13 cellular contexts compared by ENCODE assay signal in the genomic region with DNA sequence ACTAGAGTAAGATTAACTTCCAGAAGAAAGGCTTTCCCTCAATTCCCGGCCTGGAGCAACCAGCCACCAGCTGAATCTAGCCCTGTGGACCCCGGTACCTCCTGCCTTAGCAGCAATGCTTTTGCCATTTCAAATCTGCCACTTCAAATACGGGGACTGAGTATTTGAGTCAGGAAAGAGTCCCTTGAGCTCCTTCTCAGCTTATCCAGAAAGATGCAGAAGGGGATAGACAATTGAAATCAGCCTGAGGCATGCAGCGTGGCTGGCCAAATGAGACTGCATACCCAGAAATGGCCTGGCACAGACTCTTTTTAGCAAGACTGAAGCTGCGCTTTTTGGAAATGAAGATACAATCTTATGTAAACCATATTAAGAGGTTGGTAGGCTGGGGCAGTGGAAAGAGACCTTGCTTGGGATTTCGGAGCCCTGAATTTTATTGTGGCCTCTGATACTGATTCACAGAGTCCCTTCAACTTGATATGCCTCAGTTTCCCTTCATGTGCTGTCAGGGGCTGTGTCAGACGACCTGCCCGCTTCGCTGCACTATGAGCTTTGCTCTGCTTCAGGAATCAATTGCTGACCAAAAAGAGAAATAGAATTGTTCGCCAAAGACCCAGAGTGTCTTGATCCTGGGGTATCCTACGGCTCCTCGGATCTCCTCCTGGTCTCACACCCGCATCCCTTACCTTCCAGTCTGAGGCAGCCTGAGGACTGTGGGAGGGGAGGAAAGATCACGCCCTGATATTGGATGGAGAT. TPM values are rescaled to one million over a fixed set of nuclear protein-coding genes. Genes with fewer than 3 reads are reported as not detected.
DNase-seq lines count a peak whose midpoint lies in the region; ATAC-seq, FAIRE-seq and TF ChIP-seq lines count a peak whose summit lies in the region.
"Had no signal": no experiment of that assay in that cellular context is flagged by ENCODE, and none has a peak within 500 bp of the region (broad histone marks: within the 10 kb centered on the region; RNA-seq: fewer than 3 reads in every experiment).

No MANE protein-coding gene starts in this region.

- H3K27ac Mint-ChIP-seq in endodermal cell (peak overlapping the region; percentile 39), neural crest cell (ENCODE audit: unreplicated experiment) (no peak overlapping the region)

- peaks cover 6% of the 10 kb centered on the region for H3K9me3 Mint-ChIP-seq in endodermal cell
- peaks cover 7% of the 10 kb centered on the region for H3K9me3 Mint-ChIP-seq in neural crest cell

- peaks cover 12% of the 10 kb centered on the region for H3K27me3 Mint-ChIP-seq in endodermal cell (ENCODE audit: insufficient read depth)
- H3K27me3 Mint-ChIP-seq in neural crest cell (ENCODE audit: low read depth) = peaks cover 58% of the 10 kb centered on the region

- H4K20me1 ChIP-seq in PC-9 (ENCODE audit: insufficient read depth) (no peaks in the 10 kb centered on the region), Karpas-422 (ENCODE audit: insufficient read depth, low read depth, low read length) (no peaks in the 10 kb centered on the region)

- H3K4me2 ChIP-seq in PC-9 (peak overlapping the region; percentile 81), Karpas-422 (ENCODE audit: low read depth, low read length, poor library complexity, severe bottlenecking) (no peak overlapping the region)

- H3F3A ChIP-seq in PC-9 (ENCODE audit: insufficient read depth, low read depth) = peaks cover 12% of the 10 kb centered on the region; the same call in 1 of the 2 replicates

- POLR2A ChIA-PET in PC-9 (lab: Charles Lee; ENCODE audit: unreplicated experiment) = interaction anchor here (0.6 kb wide), 1 partner anchor 221 kb away, joined by 4 read pairs; no protein-coding TSS in a partner anchor

- peaks cover 10% of the 10 kb centered on the region for H3K4me1 ChIP-seq in ES-I3 (ENCODE audit: insufficient read depth, low read length)
- H3K4me1 ChIP-seq in PC-9 (replicated peaks; ENCODE audit: insufficient read depth) = peaks cover 5% of the 10 kb centered on the region; the same call in 1 of the 2 replicates
- peaks cover 3% of the 10 kb centered on the region for H3K4me1 ChIP-seq in endodermal cell (ENCODE audit: control insufficient read depth, insufficient read depth, low read length)
- H3K4me1 ChIP-seq in pancreas = no peaks in the 10 kb centered on the region
- H3K4me1 ChIP-seq in Karpas-422 (ENCODE audit: low read length) = no peaks in the 10 kb centered on the region

- intact Hi-C loops in PC-9 (cut with micrococcal nuclease; ENCODE audit: unreplicated experiment) (loop anchor here (5.0 kb wide), 1 partner anchor 211 kb away; no protein-coding TSS in a partner anchor), pancreas (cut with DNase I) (no loop called here), sciatic nerve (cut with DNase I) (loop anchor here (5.0 kb wide), 1 partner anchor 91 kb away; no protein-coding TSS in a partner anchor)

- peak overlapping the region; percentile 72; the same call in 1 of the 2 replicates for H3K9ac ChIP-seq in ES-I3 (ENCODE audit: low read depth, low read length)
- no peak overlapping the region for H3K9ac ChIP-seq in endodermal cell (ENCODE audit: extremely low read depth, low read length, poor library complexity, severe bottlenecking)
- H3K9ac ChIP-seq in Karpas-422 (ENCODE audit: low read length) = no peak overlapping the region

- H3K4me3 Mint-ChIP-seq in endodermal cell (peak overlapping the region; percentile 66), neural crest cell (peak overlapping the region; percentile 84)

- CTCF ChIA-PET in PC-9 (lab: Charles Lee) = no interaction called here

- H3K4me3 ChIP-seq in PC-9 = no peak overlapping the region
- H3K4me3 ChIP-seq in endodermal cell (ENCODE audit: low read length) = peak overlapping the region; percentile 74
- H3K4me3 ChIP-seq in pancreas = no peak overlapping the region
- no peak overlapping the region for H3K4me3 ChIP-seq in Karpas-422 (ENCODE audit: low read length)

- H3K27me3 ChIP-seq in PC-9 (ENCODE audit: insufficient read depth, low read depth) (peaks cover 9% of the 10 kb centered on the region; the same call in 1 of the 2 replicates), endodermal cell (ENCODE audit: control insufficient read depth, insufficient read depth, low read length, poor library complexity, severe bottlenecking) (peaks cover 5% of the 10 kb centered on the region), pancreas (no peaks in the 10 kb centered on the region), Karpas-422 (ENCODE audit: low read length) (no peaks in the 10 kb centered on the region)

- no peak for DNase-seq in PC-9
- peak; percentile 48 for DNase-seq in endodermal cell
- no peak for DNase-seq in neural crest cell (ENCODE audit: low read depth, low spot score)
- no peak for DNase-seq in pancreas
- no peak for DNase-seq in sciatic nerve (ENCODE audit: low spot score)
- no peak for DNase-seq in Karpas-422
- DNase-seq: NCI-H1436 treated with DMSO at 0.1 percent for 48 hours, NCI-H774 had no signal

- FAIRE-seq in pancreas (lab: Jason Lieb, UNC) = no peak

- no TSS peak for BruUV-seq in PC-9 (replicated peaks; lab: Mats Ljungman, UMichigan)

- H3K36me3 ChIP-seq in ES-I3 (ENCODE audit: insufficient read depth, low read length) (no peaks in the 10 kb centered on the region), PC-9 (ENCODE audit: low read depth) (no peaks in the 10 kb centered on the region), endodermal cell (ENCODE audit: control insufficient read depth, insufficient read depth, low read length) (no peaks in the 10 kb centered on the region), pancreas (no peaks in the 10 kb centered on the region), Karpas-422 (ENCODE audit: insufficient read depth, low read length) (no peaks in the 10 kb centered on the region)
- H3K36me3 ChIP-seq: cardiac muscle cell, left lung had no signal

- H2AFZ ChIP-seq in PC-9 (no peak overlapping the region), Karpas-422 (ENCODE audit: low read length) (no peak overlapping the region)

- H3K9me2 ChIP-seq in PC-9 (ENCODE audit: insufficient read depth) = no peaks in the 10 kb centered on the region
- H3K9me2 ChIP-seq in Karpas-422 (replicated peaks; ENCODE audit: insufficient read depth, low read length) = no peaks in the 10 kb centered on the region

- ATAC-seq in pancreas (no peak), sciatic nerve (no peak), HG03565 (IDR thresholded peaks at IDR 0.05; ENCODE audit: unreplicated experiment) (no peak)

- H3K36me3 Mint-ChIP-seq in endodermal cell (ENCODE audit: low read depth) (peaks cover 8% of the 10 kb centered on the region), neural crest cell (ENCODE audit: low read depth) (no peaks in the 10 kb centered on the region)

- H3K4me1 Mint-ChIP-seq in endodermal cell = peaks cover 22% of the 10 kb centered on the region
- peaks cover 13% of the 10 kb centered on the region for H3K4me1 Mint-ChIP-seq in neural crest cell

- H3K27ac ChIP-seq in PC-9 (no peak overlapping the region), endodermal cell (ENCODE audit: low read depth, low read length) (no peak overlapping the region), pancreas (no peak overlapping the region), Karpas-422 (ENCODE audit: low read length) (no peak overlapping the region)
- H3K27ac ChIP-seq: cardiac muscle cell had no signal

- no peaks in the 10 kb centered on the region for H3K79me2 ChIP-seq in PC-9 (ENCODE audit: low read depth)
- no peaks in the 10 kb centered on the region for H3K79me2 ChIP-seq in Karpas-422 (ENCODE audit: low read length)

- H3K9me3 ChIP-seq in ES-I3 (ENCODE audit: control insufficient read depth, insufficient read depth, low read length) (no peaks in the 10 kb centered on the region), PC-9 (ENCODE audit: insufficient read depth, low read depth) (no peaks in the 10 kb centered on the region), endodermal cell (ENCODE audit: control insufficient read depth, low read length) (peaks cover 8% of the 10 kb centered on the region), pancreas (no peaks in the 10 kb centered on the region), Karpas-422 (ENCODE audit: low read length) (no peaks in the 10 kb centered on the region)
- H3K9me3 ChIP-seq: left lung had no signal

- no peak for TF ChIP-seq CTCF in PC-9 (conservative IDR thresholded peaks at IDR 0.05)
- TF ChIP-seq CTCF in endodermal cell (conservative IDR thresholded peaks at IDR 0.05) = no peak
- TF ChIP-seq CTCF in neural crest cell (conservative IDR thresholded peaks at IDR 0.05) = no peak
- TF ChIP-seq CTCF in pancreas (IDR thresholded peaks at IDR 0.05) = no peak

- 90 to 92% methylated on average over 12 to 14 of the region's 14 CpGs for WGBS in endodermal cell (ENCODE audit: insufficient coverage in 1 of 2, insufficient read length in 1 of 2), 2 experiments
- WGBS in pancreas, 2 donors = 63 to 78% methylated on average over 14 of the region's 14 CpGs

RNA-seq across cellular contexts. Expression of gene MATN3, which starts 1.0 kb away (rescaled TPM):
- total RNA-seq in PC-9 (2021) (1.0 and 1.9 TPM in 2 replicates), endodermal cell (10 to 100 TPM; 38.5 to 44.7 TPM), neural crest cell (1.3 and 1.9 TPM in 2 replicates), pancreas (1 to 10 TPM in 1 of 6 donors, under 1 TPM in 3, not detected in 2; 0.25 to 3.5 (median 0.52) TPM), sciatic nerve (8.8 TPM)
- 16.7 TPM for polyA plus RNA-seq in endodermal cell (2013, experiment 1 of 2)
- polyA plus RNA-seq in endodermal cell (2013, experiment 2 of 2) = 24.1 TPM
- polyA plus RNA-seq in pancreas = under 1 TPM; 0.23 to 0.54 TPM
- total RNA-seq in Karpas-422 (2014; rRNA removed; shearing (Covaris generic); ENCODE audit: low replicate concordance) = not detected in 2 replicates
- total RNA-seq: activated CD8-positive, alpha-beta memory T cell treated with anti-CD3 and anti-CD28 coated beads for 36 hours had no signal

RNA-seq across cellular contexts. Expression of gene WDR35, which starts 21.5 kb away (rescaled TPM):
- 7.4 and 8.2 TPM in 2 replicates for total RNA-seq in PC-9 (2021)
- total RNA-seq in endodermal cell = 10 to 100 TPM; 11.3 to 13.5 TPM
- 15.6 TPM for polyA plus RNA-seq in endodermal cell (2013, experiment 1 of 2)
- 13.0 TPM for polyA plus RNA-seq in endodermal cell (2013, experiment 2 of 2)
- 19.0 and 19.4 TPM in 2 replicates for total RNA-seq in neural crest cell
- total RNA-seq in pancreas = 1 to 10 TPM; 2.8 to 7.2 (median 3.8) TPM
- polyA plus RNA-seq in pancreas = 1 to 10 TPM; 2.6 to 5.2 TPM
- 16.4 TPM for total RNA-seq in sciatic nerve
- total RNA-seq in Karpas-422 (2014; rRNA removed; shearing (Covaris generic); ENCODE audit: low replicate concordance) = 8.3 and 15.9 TPM in 2 replicates

RNA-seq across cellular contexts. Expression of gene LAPTM4A, which starts 40.0 kb away (rescaled TPM):
- total RNA-seq in PC-9 (2021) (96.6 and 125 TPM in 2 replicates), endodermal cell (100 to 1,000 TPM; 285 to 291 TPM), neural crest cell (74.4 and 77.9 TPM in 2 replicates), pancreas (100 to 1,000 TPM in 3 of 6 donors, 10 to 100 TPM in 3; 57.8 to 162 (median 98.7) TPM), sciatic nerve (253 TPM)
- 225 TPM for polyA plus RNA-seq in endodermal cell (2013, experiment 1 of 2)
- 221 TPM for polyA plus RNA-seq in endodermal cell (2013, experiment 2 of 2)
- 100 to 1,000 TPM in 1 of 2 donors, 10 to 100 TPM in 1; 60.0 to 163 TPM for polyA plus RNA-seq in pancreas
- total RNA-seq in Karpas-422 (2014; rRNA removed; shearing (Covaris generic); ENCODE audit: low replicate concordance) = 11.7 and 37.2 TPM in 2 replicates

Comparison
In these comparisons a context has a peak if more than half of its experiments do, and no peak if none do; other contexts are left out.
1. intact Hi-C loops: an anchor here in PC-9 (5.0 kb wide) and sciatic nerve (5.0 kb wide); none called in pancreas.